18 cellular contexts compared by ENCODE assay signal in the genomic region with DNA sequence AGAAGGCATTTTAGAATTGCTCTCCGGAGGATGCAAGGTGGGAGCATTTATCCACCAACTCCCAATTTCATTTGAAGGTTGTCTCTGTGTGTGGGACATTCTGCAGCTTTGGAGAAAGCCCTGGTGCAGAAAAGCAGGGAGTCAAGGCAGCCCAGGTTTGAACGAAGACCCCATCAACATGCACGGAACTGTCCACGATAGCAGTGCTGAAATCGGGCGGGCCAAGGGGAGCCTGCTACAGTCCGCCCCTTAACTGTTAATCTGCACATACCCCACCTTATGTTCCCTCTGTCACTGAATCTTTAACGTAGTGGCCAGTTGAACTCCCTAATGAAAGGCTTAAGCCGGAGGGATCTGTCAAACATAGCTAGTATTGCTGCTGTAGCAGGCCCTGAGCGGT.
DNase-seq lines count a peak whose midpoint lies in the region; ATAC-seq, FAIRE-seq and TF ChIP-seq lines count a peak whose summit lies in the region.
"Had no signal": no experiment of that assay in that cellular context is flagged by ENCODE, and none has a peak within 500 bp of the region (broad histone marks: within the 10 kb centered on the region; RNA-seq: fewer than 3 reads in every experiment).

No MANE protein-coding gene starts in this region.

- POLR2A ChIA-PET in activated CD8-positive, alpha-beta T cell treated with anti-CD3 and anti-CD28 coated beads for 36 hours (lab: Charles Lee) = no interaction called here
- POLR2A ChIA-PET in activated CD8-positive, alpha-beta T cell treated with anti-CD3 and anti-CD28 coated beads, Interleukin-2, amount 10 ng/mL, durations not matched to agents 7 days and 5 days (lab: Charles Lee) = no interaction called here
- POLR2A ChIA-PET in K562 (lab: Yijun Ruan, JAX) = interaction anchor here (0.7 kb wide), 1 partner anchor 1429 kb away, joined by 3 read pairs; no protein-coding TSS in a partner anchor

- TF ChIP-seq EP300 in K562 (IDR thresholded peaks at IDR 0.05; ENCODE audit: low read length) (no peak), ovary (IDR thresholded peaks at IDR 0.05) (no peak)

- no peaks in the 10 kb centered on the region for H3K9me3 ChIP-seq in K562 (replicated peaks; ENCODE audit: control insufficient read depth, insufficient read depth, low read depth, low read length)
- H3K9me3 ChIP-seq in neuronal stem cell (replicated peaks in 1 of 2; ENCODE audit: control insufficient read depth in 2 of 2, insufficient read depth in 1 of 2, low read depth in 1 of 2, low read length in 2 of 2) = peaks cover 0 to 13% of the 10 kb centered on the region in 2 donors
- no peaks in the 10 kb centered on the region for H3K9me3 ChIP-seq in ovary
- H3K9me3 ChIP-seq: HAP-1 had no signal

- no TSS peak for BruUV-seq in K562 (replicated peaks; lab: Mats Ljungman, UMichigan)

- H3K27me3 ChIP-seq in K562 (ENCODE audit: control insufficient read depth in 2 of 2, insufficient read depth in 2 of 2, low read length in 2 of 2) (peaks cover 4 to 13% of the 10 kb centered on the region in 2 experiments; a peak in 2 of 5 replicates), neuronal stem cell (ENCODE audit: control insufficient read depth in 3 of 3, insufficient read depth in 3 of 3, low read depth in 1 of 3, low read length in 3 of 3) (peaks cover 0 to 4% (median 0%) of the 10 kb centered on the region in 3 experiments), ovary (no peaks in the 10 kb centered on the region)
- H3K27me3 ChIP-seq: BLaER1 treated with 17β-estradiol and CSF1 and Interleukin-3, amounts not matched to agents 10 nM and 100 nM had no signal

- H3K4me1 Mint-ChIP-seq in activated CD8-positive, alpha-beta T cell treated with anti-CD3 and anti-CD28 coated beads for 36 hours (ENCODE audit: low read depth) = no peaks in the 10 kb centered on the region
- no peaks in the 10 kb centered on the region for H3K4me1 Mint-ChIP-seq in activated CD8-positive, alpha-beta T cell treated with anti-CD3 and anti-CD28 coated beads, Interleukin-2, amount 10 ng/mL, durations not matched to agents 7 days and 5 days (ENCODE audit: low read depth)

- H2AK5ac ChIP-seq in neuronal stem cell (ENCODE audit: low read depth, low read length) = no peak overlapping the region

- intact Hi-C loops in activated CD8-positive, alpha-beta T cell treated with anti-CD3 and anti-CD28 coated beads for 36 hours (cut with micrococcal nuclease) = no loop called here
- intact Hi-C loops in K562 (cut with micrococcal nuclease) (no loop called here), ovary (cut with DNase I) (no loop called here)

- in situ Hi-C loops in K562 (cut with MboI) = no loop called here

- H2BK5ac ChIP-seq in neuronal stem cell (ENCODE audit: low read length) = no peak overlapping the region

- CTCF ChIA-PET in activated CD8-positive, alpha-beta T cell treated with anti-CD3 and anti-CD28 coated beads for 36 hours (lab: Charles Lee) = no interaction called here
- CTCF ChIA-PET in activated CD8-positive, alpha-beta T cell treated with anti-CD3 and anti-CD28 coated beads, Interleukin-2, amount 10 ng/mL, durations not matched to agents 7 days and 5 days (lab: Charles Lee) = no interaction called here
- CTCF ChIA-PET in K562 (lab: Yijun Ruan, JAX; ENCODE audit: low intra/inter-chr PET ratio) = no interaction called here

- no peak overlapping the region for H3K9ac ChIP-seq in K562 (ENCODE audit: insufficient read depth in 1 of 2, low read depth in 2 of 2, low read length in 2 of 2)
- H3K9ac ChIP-seq in neuronal stem cell (ENCODE audit: low read depth, low read length, poor library complexity) = no peak overlapping the region
- H3K9ac ChIP-seq: BLaER1 treated with 17β-estradiol and CSF1 and Interleukin-3, amounts not matched to agents 10 nM and 100 nM; KMS-11 had no signal

- H3K27me3 Mint-ChIP-seq in activated CD8-positive, alpha-beta T cell treated with anti-CD3 and anti-CD28 coated beads for 36 hours = no peaks in the 10 kb centered on the region
- no peaks in the 10 kb centered on the region for H3K27me3 Mint-ChIP-seq in activated CD8-positive, alpha-beta T cell treated with anti-CD3 and anti-CD28 coated beads, Interleukin-2, amount 10 ng/mL, durations not matched to agents 7 days and 5 days (ENCODE audit: low read depth)

- no peaks in the 10 kb centered on the region; the same call in 1 of the 2 replicates for H4K20me1 ChIP-seq in K562 (replicated peaks; ENCODE audit: control insufficient read depth, insufficient read depth, low read length)
- H4K20me1 ChIP-seq: BLaER1 treated with 17β-estradiol and CSF1 and Interleukin-3, amounts not matched to agents 10 nM and 100 nM had no signal

- no peak for ATAC-seq in activated CD8-positive, alpha-beta T cell treated with anti-CD3 and anti-CD28 coated beads for 36 hours
- no peak for ATAC-seq in activated CD8-positive, alpha-beta T cell treated with anti-CD3 and anti-CD28 coated beads, Interleukin-2, amount 10 ng/mL, durations not matched to agents 7 days and 5 days
- ATAC-seq in K562 (peak; percentile 74), GM18870 (IDR thresholded peaks at IDR 0.05; ENCODE audit: unreplicated experiment) (no peak)

- H3K27ac Mint-ChIP-seq in activated CD8-positive, alpha-beta T cell treated with anti-CD3 and anti-CD28 coated beads for 36 hours = no peak overlapping the region
- no peak overlapping the region for H3K27ac Mint-ChIP-seq in activated CD8-positive, alpha-beta T cell treated with anti-CD3 and anti-CD28 coated beads, Interleukin-2, amount 10 ng/mL, durations not matched to agents 7 days and 5 days

- H3K4me1 ChIP-seq in K562 (replicated peaks in 1 of 2; ENCODE audit: control insufficient read depth in 2 of 2, insufficient read depth in 2 of 2, low read length in 2 of 2) (no peaks in the 10 kb centered on the region), neuronal stem cell (ENCODE audit: control insufficient read depth in 2 of 2, insufficient read depth in 1 of 2, low read depth in 1 of 2, low read length in 2 of 2) (no peaks in the 10 kb centered on the region), ovary (ENCODE audit: insufficient read depth) (no peaks in the 10 kb centered on the region)
- H3K4me1 ChIP-seq: HAP-1 had no signal

- no peak for TF ChIP-seq CTCF in activated CD8-positive, alpha-beta T cell treated with anti-CD3 and anti-CD28 coated beads for 36 hours (IDR thresholded peaks at IDR 0.05)
- TF ChIP-seq CTCF in NB4 (IDR thresholded peaks at IDR 0.05; ENCODE audit: low read depth, low read length) = no peak
- TF ChIP-seq CTCF in K562 (IDR thresholded peaks at IDR 0.05 in 2 of 3, conservative IDR thresholded peaks at IDR 0.05 in 1 of 3; ENCODE audit: insufficient read depth in 2 of 3, low read depth in 1 of 3, low read length in 3 of 3) = no peak
- no peak for TF ChIP-seq CTCF in ovary (IDR thresholded peaks at IDR 0.05)

- H3K27ac ChIP-seq in K562 (ENCODE audit: extremely low read depth, low read depth, low read length) (no peak overlapping the region), neuronal stem cell (replicated peaks; ENCODE audit: low read length) (no peak overlapping the region), ovary (no peak overlapping the region)
- H3K27ac ChIP-seq: BLaER1 treated with 17β-estradiol and CSF1 and Interleukin-3, amounts not matched to agents 10 nM and 100 nM; KMS-11 had no signal

- no peak overlapping the region for H3K14ac ChIP-seq in neuronal stem cell (ENCODE audit: low read length)

- H3K79me2 ChIP-seq in K562 (ENCODE audit: control insufficient read depth, insufficient read depth, low read length) = no peaks in the 10 kb centered on the region

- peak; percentile 18 for DNase-seq in activated CD8-positive, alpha-beta T cell treated with anti-CD3 and anti-CD28 coated beads for 36 hours
- no peak for DNase-seq in activated CD8-positive, alpha-beta T cell treated with anti-CD3 and anti-CD28 coated beads, Interleukin-2, amount 10 ng/mL, durations not matched to agents 7 days and 5 days
- DNase-seq in NB4 (ENCODE audit: low read depth) = peak; percentile 10
- DNase-seq in K562 (ENCODE audit: extremely low read depth in 1 of 4, low spot score in 3 of 4) = peak in 1 of 4 experiments; percentile 33
- DNase-seq in neuronal stem cell (ENCODE audit: low spot score) = peak; percentile 12
- DNase-seq in activated effector memory CD4-positive, alpha-beta T cell treated with Interleukin-2 at 50 U/mL for 16 hours = no peak
- no peak for DNase-seq in ovary
- DNase-seq: EL, NCI-H1092 treated with DMSO at 0.1 percent for 48 hours, NCI-H1694, NCI-H2107, NCI-H2227 treated with DMSO at 0.1 percent for 48 hours, NCI-H524, SHP77 treated with DMSO at 0.1 percent for 48 hours had no signal

- no peak overlapping the region for H3K4me2 ChIP-seq in K562 (ENCODE audit: insufficient read depth, low read length)
- no peak overlapping the region for H3K4me2 ChIP-seq in neuronal stem cell (ENCODE audit: insufficient read depth, low read length, poor library complexity, severe bottlenecking)
- H3K4me2 ChIP-seq: BLaER1 treated with 17β-estradiol and CSF1 and Interleukin-3, amounts not matched to agents 10 nM and 100 nM; KMS-11 had no signal

- H2AFZ ChIP-seq in K562 (ENCODE audit: low read depth, low read length) = no peak overlapping the region
- H2AFZ ChIP-seq in neuronal stem cell (ENCODE audit: low read length) = no peak overlapping the region

- no peak overlapping the region for H4K8ac ChIP-seq in neuronal stem cell (ENCODE audit: low read depth, low read length)

- no peaks in the 10 kb centered on the region for H3K9me3 Mint-ChIP-seq in activated CD8-positive, alpha-beta T cell treated with anti-CD3 and anti-CD28 coated beads for 36 hours
- H3K9me3 Mint-ChIP-seq in activated CD8-positive, alpha-beta T cell treated with anti-CD3 and anti-CD28 coated beads, Interleukin-2, amount 10 ng/mL, durations not matched to agents 7 days and 5 days (ENCODE audit: insufficient read depth) = no peaks in the 10 kb centered on the region

- no peak overlapping the region for H3K4me3 ChIP-seq in NB4 (ENCODE audit: low read depth, low read length)
- H3K4me3 ChIP-seq in K562 = no peak overlapping the region
- no peak overlapping the region for H3K4me3 ChIP-seq in neuronal stem cell (ENCODE audit: low read length in 2 of 2)
- no peak overlapping the region for H3K4me3 ChIP-seq in ovary
- H3K4me3 ChIP-seq: BLaER1 treated with 17β-estradiol and CSF1 and Interleukin-3, amounts not matched to agents 10 nM and 100 nM; HAP-1 had no signal

- no peak overlapping the region for H4K91ac ChIP-seq in neuronal stem cell (ENCODE audit: low read depth, low read length, poor library complexity)

- H2BK120ac ChIP-seq in neuronal stem cell (ENCODE audit: low read depth, low read length) = no peak overlapping the region

- TF ChIP-seq RAD21 in K562 (CRISPR knock-in tag; conservative IDR thresholded peaks at IDR 0.05 in 1 of 2, IDR thresholded peaks at IDR 0.05 in 1 of 2) = no peak

- H3K79me1 ChIP-seq in neuronal stem cell (ENCODE audit: low read depth, low read length) = no peaks in the 10 kb centered on the region

- 0% methylated on average over 10 of the region's 10 CpGs for WGBS in K562 (ENCODE audit: insufficient coverage, low coverage, missing lambda C conversion rate)
- no CpG with 5 or more reads among the region's 10 CpGs for WGBS in neuronal stem cell (ENCODE audit: extremely low coverage in 2 of 2, insufficient read length in 2 of 2, insufficient replicate concordance in 1 of 2), 2 donors
- WGBS in ovary, 3 donors = 40 to 47% (median 43%) methylated on average over 10 of the region's 10 CpGs

- H3K36me3 ChIP-seq in K562 (ENCODE audit: control insufficient read depth, insufficient read depth, low read length) = no peaks in the 10 kb centered on the region
- no peaks in the 10 kb centered on the region for H3K36me3 ChIP-seq in neuronal stem cell (replicated peaks in 1 of 2; ENCODE audit: control insufficient read depth in 2 of 2, insufficient read depth in 2 of 2, low read length in 2 of 2)
- no peaks in the 10 kb centered on the region for H3K36me3 ChIP-seq in ovary
- H3K36me3 ChIP-seq: BLaER1 treated with 17β-estradiol and CSF1 and Interleukin-3, amounts not matched to agents 10 nM and 100 nM; HAP-1 had no signal

- H3K23ac ChIP-seq in neuronal stem cell (ENCODE audit: low read depth, low read length, poor library complexity) = no peak overlapping the region

- no peak overlapping the region for H3K4me3 Mint-ChIP-seq in activated CD8-positive, alpha-beta T cell treated with anti-CD3 and anti-CD28 coated beads for 36 hours
- no peak overlapping the region for H3K4me3 Mint-ChIP-seq in activated CD8-positive, alpha-beta T cell treated with anti-CD3 and anti-CD28 coated beads, Interleukin-2, amount 10 ng/mL, durations not matched to agents 7 days and 5 days

- no peaks in the 10 kb centered on the region for H3K36me3 Mint-ChIP-seq in activated CD8-positive, alpha-beta T cell treated with anti-CD3 and anti-CD28 coated beads for 36 hours (ENCODE audit: low read depth)
- H3K36me3 Mint-ChIP-seq in activated CD8-positive, alpha-beta T cell treated with anti-CD3 and anti-CD28 coated beads, Interleukin-2, amount 10 ng/mL, durations not matched to agents 7 days and 5 days (ENCODE audit: low read depth) = no peaks in the 10 kb centered on the region

- FAIRE-seq in K562 (lab: Jason Lieb, UNC) = peak; percentile 32

- H3K9me1 ChIP-seq in K562 (ENCODE audit: control insufficient read depth, insufficient read depth, low read length) = peaks cover 4% of the 10 kb centered on the region

- H3K18ac ChIP-seq in neuronal stem cell (ENCODE audit: low read length) = no peak overlapping the region

- no peak overlapping the region for H3K4ac ChIP-seq in neuronal stem cell (ENCODE audit: low read length)

- H2BK12ac ChIP-seq in neuronal stem cell (ENCODE audit: low read length) = no peak overlapping the region

- TF ChIP-seq POLR2A in NB4 (IDR thresholded peaks at IDR 0.05; ENCODE audit: extremely low read depth, insufficient read length) (no peak), K562 (conservative IDR thresholded peaks at IDR 0.05) (no peak), ovary (IDR thresholded peaks at IDR 0.05) (no peak)

- H2BK15ac ChIP-seq in neuronal stem cell (ENCODE audit: low read length) = no peak overlapping the region

Comparison
In these comparisons a context has a peak if more than half of its experiments do, and no peak if none do; other contexts are left out.
1. DNase-seq: peak in activated CD8-positive, alpha-beta T cell treated with anti-CD3 and anti-CD28 coated beads for 36 hours (single experiment), NB4 (single experiment) and neuronal stem cell (single experiment); none in activated CD8-positive, alpha-beta T cell treated with anti-CD3 and anti-CD28 coated beads, Interleukin-2, amount 10 ng/mL, durations not matched to agents 7 days and 5 days (single experiment), activated effector memory CD4-positive, alpha-beta T cell treated with Interleukin-2 at 50 U/mL for 16 hours (single experiment) and ovary (0 of 5).